In genomic region chr19:1469936-1470863, GRCh38 we compare ENCODE assay signal across 8 cellular contexts. TPM values are rescaled to one million over a fixed set of nuclear protein-coding genes. Genes with fewer than 3 reads are reported as not detected.
DNase-seq lines count a peak whose midpoint lies in the region; ATAC-seq and TF ChIP-seq lines count a peak whose summit lies in the region.

No MANE protein-coding gene starts in this region.

- H4K8ac ChIP-seq in mesenchymal stem cell (ENCODE audit: low read length), result peak overlapping the region; percentile 30

- H4K91ac ChIP-seq in mesenchymal stem cell (ENCODE audit: low read length), result no peak overlapping the region

- H3K27me3 ChIP-seq in ACC112 (ENCODE audit: insufficient read depth, low read length), result no peaks in the 10 kb centered on the region
- H3K27me3 ChIP-seq in WERI-Rb-1 (ENCODE audit: insufficient read depth, low read depth, severe bottlenecking), result no peaks in the 10 kb centered on the region
- H3K27me3 ChIP-seq in mesenchymal stem cell (ENCODE audit: control insufficient read depth in 1 of 2, insufficient read depth in 1 of 2, low read length in 2 of 2), result peaks cover 38 to 70% of the 10 kb centered on the region in 2 experiments

- peak overlapping the region; percentile 76 for H3K4me2 ChIP-seq in mesenchymal stem cell (ENCODE audit: low read length, poor library complexity, severe bottlenecking)

- H3K4me3 ChIP-seq in ACC112 (ENCODE audit: low read depth, low read length), result peak overlapping the region; percentile 80
- H3K4me3 ChIP-seq in WERI-Rb-1 (ENCODE audit: low read depth, low read length), result peak overlapping the region; percentile 54
- peak overlapping the region; percentile 5 to 37 for H3K4me3 ChIP-seq in mesenchymal stem cell (ENCODE audit: insufficient read depth in 1 of 2, low read depth in 1 of 2, low read length in 2 of 2)

- ATAC-seq in HG03196 (IDR thresholded peaks at IDR 0.05; ENCODE audit: unreplicated experiment), result no peak

- H3K36me3 ChIP-seq in ACC112 (ENCODE audit: insufficient read depth, low read length) (no peaks in the 10 kb centered on the region), WERI-Rb-1 (peaks cover 17% of the 10 kb centered on the region), mesenchymal stem cell (ENCODE audit: control insufficient read depth in 1 of 2, insufficient read depth in 2 of 2, low read depth in 1 of 2, low read length in 2 of 2) (peaks cover 7 to 40% of the 10 kb centered on the region in 2 experiments)

- no peaks in the 10 kb centered on the region for H3K9me3 ChIP-seq in WERI-Rb-1 (ENCODE audit: severe bottlenecking)
- no peaks in the 10 kb centered on the region for H3K9me3 ChIP-seq in mesenchymal stem cell (ENCODE audit: control insufficient read depth, low read length)

- H3K79me2 ChIP-seq in ACC112 (ENCODE audit: control insufficient read depth, insufficient read depth, low read length, unreplicated experiment), result peaks cover 8% of the 10 kb centered on the region

- no peak overlapping the region for H3K14ac ChIP-seq in mesenchymal stem cell (ENCODE audit: low read length in 2 of 2)

- DNase-seq in HuH-7.5 (ENCODE audit: low spot score) (peak; percentile 95), WERI-Rb-1 (peak; percentile 93), caudate nucleus (lab: John Stamatoyannopoulos, UW) (peak in 30 of 61 donors; percentile 14 to 63 (median 34)), mesenchymal stem cell (no peak)
- peak; percentile 34 to 52 for DNase-seq in stimulated activated CD8-positive, alpha-beta memory T cell treated with anti-CD3 and anti-CD28 coated beads, Interleukin-7, amount 100 ng/mL, for 1 hour (ENCODE audit: low read depth in 2 of 2)
- no peak for DNase-seq in NK-92 treated with Interleukin-12 subunit alpha and Interleukin-12 subunit beta, amount 100 ng/mL, for 24 hours (lab: John Stamatoyannopoulos, UW)

- H2AFZ ChIP-seq in ACC112 (ENCODE audit: low read length, unreplicated experiment) (no peak overlapping the region), mesenchymal stem cell (ENCODE audit: low read depth, low read length) (no peak overlapping the region)

- peak overlapping the region in 1 of 2 experiments; percentile 70 for H3K23ac ChIP-seq in mesenchymal stem cell (ENCODE audit: low read length in 2 of 2)

- H3K4me1 ChIP-seq in ACC112 (ENCODE audit: control insufficient read depth, insufficient read depth, low read length, unreplicated experiment) (peaks cover 2% of the 10 kb centered on the region), mesenchymal stem cell (ENCODE audit: control insufficient read depth, insufficient read depth, low read depth, low read length) (peaks cover 77% of the 10 kb centered on the region)

- H3K4ac ChIP-seq in mesenchymal stem cell (ENCODE audit: low read depth in 1 of 2, low read length in 2 of 2), result no peak overlapping the region

- H2BK120ac ChIP-seq in mesenchymal stem cell (ENCODE audit: low read depth, low read length), result no peak overlapping the region

- H2BK5ac ChIP-seq in mesenchymal stem cell (ENCODE audit: low read depth, low read length, poor library complexity, severe bottlenecking), result no peak overlapping the region

- H3K18ac ChIP-seq in mesenchymal stem cell (ENCODE audit: low read depth in 1 of 2, low read length in 2 of 2), result no peak overlapping the region

- no peak overlapping the region for H2BK15ac ChIP-seq in mesenchymal stem cell (ENCODE audit: low read depth, poor library complexity, severe bottlenecking)

- H3K79me1 ChIP-seq in mesenchymal stem cell (replicated peaks; ENCODE audit: low read length, poor library complexity, severe bottlenecking), result peaks cover 34% of the 10 kb centered on the region

- H3K27ac ChIP-seq in ACC112 (ENCODE audit: low read depth, low read length), result peak overlapping the region; percentile 9; the same call in 1 of the 2 replicates
- peak overlapping the region; percentile 71 for H3K27ac ChIP-seq in WERI-Rb-1
- H3K27ac ChIP-seq in caudate nucleus (ENCODE audit: low read depth, low read length), result peak overlapping the region; percentile 76
- H3K27ac ChIP-seq in mesenchymal stem cell (ENCODE audit: low read length, poor library complexity, severe bottlenecking), result no peak overlapping the region

- H2BK12ac ChIP-seq in mesenchymal stem cell (ENCODE audit: low read length in 2 of 2), result no peak overlapping the region

- no peak overlapping the region for H3K9ac ChIP-seq in mesenchymal stem cell (ENCODE audit: low read length)

- no peak for TF ChIP-seq CTCF in WERI-Rb-1 (IDR thresholded peaks at IDR 0.05; ENCODE audit: low read depth, low read length)

- 16% methylated on average over 82 of the region's 90 CpGs for WGBS in mesenchymal stem cell

- no peak overlapping the region for H2AK5ac ChIP-seq in mesenchymal stem cell (ENCODE audit: low read length, severe bottlenecking)

RNA-seq across cellular contexts. Expression of gene C19orf25, which starts 8.8 kb away (rescaled TPM):
- 19.7 TPM for polyA plus RNA-seq in mesenchymal stem cell (2013, experiment 1 of 2)
- polyA plus RNA-seq in mesenchymal stem cell (2013, experiment 2 of 2), result 19.4 TPM

RNA-seq across cellular contexts. Expression of gene PCSK4, which starts 19.9 kb away (rescaled TPM):
- polyA plus RNA-seq in mesenchymal stem cell (2013, experiment 1 of 2), result 2.0 TPM
- 1.4 TPM for polyA plus RNA-seq in mesenchymal stem cell (2013, experiment 2 of 2)

RNA-seq across cellular contexts. Expression of gene APC2, which starts 20.3 kb away (rescaled TPM):
- polyA plus RNA-seq in mesenchymal stem cell (2013, experiment 1 of 2), result 0.23 TPM
- polyA plus RNA-seq in mesenchymal stem cell (2013, experiment 2 of 2), result 0.23 TPM

RNA-seq across cellular contexts. Expression of gene REEP6, which starts 20.8 kb away (rescaled TPM):
- 3.1 TPM for polyA plus RNA-seq in mesenchymal stem cell (2013, experiment 1 of 2)
- polyA plus RNA-seq in mesenchymal stem cell (2013, experiment 2 of 2), result 3.7 TPM

RNA-seq across cellular contexts. Expression of gene RPS15, which starts 32.0 kb away (rescaled TPM):
- polyA plus RNA-seq in mesenchymal stem cell (2013, experiment 1 of 2), result 2,213 TPM
- polyA plus RNA-seq in mesenchymal stem cell (2013, experiment 2 of 2), result 2,093 TPM

Comparison
In these comparisons a context has a peak if more than half of its experiments do, and no peak if none do; other contexts are left out.
1. H3K4me3 ChIP-seq: peak in every context shown above with its lines; median percentile 80 in ACC112; 54 in WERI-Rb-1; 21 in mesenchymal stem cell.
2. DNase-seq: peak in HuH-7.5 (single experiment), WERI-Rb-1 (single experiment) and stimulated activated CD8-positive, alpha-beta memory T cell treated with anti-CD3 and anti-CD28 coated beads, Interleukin-7, amount 100 ng/mL, for 1 hour (2 of 2); none in mesenchymal stem cell (single experiment) and NK-92 treated with Interleukin-12 subunit alpha and Interleukin-12 subunit beta, amount 100 ng/mL, for 24 hours (single experiment).